ENCODE assay signal across 19 cellular contexts in the genomic region with DNA sequence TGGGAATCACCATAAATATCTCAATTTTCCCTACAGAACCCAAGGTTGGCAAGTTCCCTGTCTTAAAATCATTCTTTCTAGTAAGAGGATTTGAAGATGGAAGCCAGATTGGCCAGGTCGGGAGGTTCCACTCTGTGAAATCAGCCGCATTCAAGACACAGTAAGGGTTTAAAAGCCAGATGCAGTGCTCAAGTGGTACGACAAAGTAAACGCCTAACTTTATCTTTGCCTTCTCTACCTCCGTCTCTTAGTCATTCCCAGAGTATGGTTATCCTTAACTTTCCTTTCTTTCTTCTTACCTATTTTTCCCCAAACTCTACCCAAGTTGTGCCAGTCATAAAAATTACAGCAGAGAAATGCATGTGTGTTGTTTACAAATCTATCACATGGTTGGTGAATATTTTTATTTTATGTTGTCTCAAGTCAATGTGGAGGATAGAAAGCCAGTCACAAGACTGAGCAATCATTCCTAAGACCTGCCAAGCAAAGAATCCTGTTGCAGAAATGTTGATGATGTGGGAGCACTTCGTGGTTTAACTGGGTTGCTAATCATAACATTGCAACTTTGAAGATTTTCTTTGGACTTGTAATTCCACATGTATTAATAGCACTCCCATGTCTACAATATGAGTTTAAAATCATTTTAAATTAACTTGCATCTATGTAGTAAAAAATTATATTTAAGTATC.
DNase-seq lines count a peak whose midpoint lies in the region; TF ChIP-seq lines count a peak whose summit lies in the region.
"Had no signal": no experiment of that assay in that cellular context is flagged by ENCODE, and none has a peak within 500 bp of the region (broad histone marks: within the 10 kb centered on the region; RNA-seq: fewer than 3 reads in every experiment).

No MANE protein-coding gene starts in this region.

- H3K14ac ChIP-seq in trophoblast cell (ENCODE audit: low read length): no peak overlapping the region

- no peaks in the 10 kb centered on the region for H3K9me3 ChIP-seq in trophoblast cell (ENCODE audit: insufficient read depth, low read depth, low read length)
- H3K9me3 ChIP-seq: pancreas had no signal

- H4K91ac ChIP-seq in trophoblast cell (ENCODE audit: low read depth, low read length): no peak overlapping the region

- H3K23ac ChIP-seq in trophoblast cell (ENCODE audit: low read length): no peak overlapping the region

- WGBS in trophoblast cell (ENCODE audit: extremely low coverage, insufficient coverage, insufficient read length): no CpG with 5 or more reads among the region's 6 CpGs

- H3K27me3 ChIP-seq in trophoblast cell (ENCODE audit: insufficient read depth, low read length): no peaks in the 10 kb centered on the region
- H3K27me3 ChIP-seq: pancreas had no signal

- H3K4me2 ChIP-seq in trophoblast cell (ENCODE audit: low read length): no peak overlapping the region

- peaks cover 11% of the 10 kb centered on the region for H3K79me1 ChIP-seq in trophoblast cell (ENCODE audit: low read length)

- no peaks in the 10 kb centered on the region for H3K36me3 ChIP-seq in trophoblast cell (ENCODE audit: control insufficient read depth in 1 of 2, insufficient read depth in 2 of 2, low read length in 2 of 2)
- H3K36me3 ChIP-seq: pancreas had no signal

- no peak overlapping the region for H2BK120ac ChIP-seq in trophoblast cell (ENCODE audit: insufficient read depth, low read length, poor library complexity)

- H4K12ac ChIP-seq in trophoblast cell (ENCODE audit: low read depth, low read length): no peak overlapping the region

- H3K27ac ChIP-seq in trophoblast cell (ENCODE audit: low read depth, low read length): no peak overlapping the region
- H3K27ac ChIP-seq: pancreas had no signal

- peak overlapping the region; percentile 42 for H4K8ac ChIP-seq in trophoblast cell (ENCODE audit: low read depth, low read length)

- H2BK5ac ChIP-seq in trophoblast cell (ENCODE audit: low read depth, low read length, poor library complexity): no peak overlapping the region

- TF ChIP-seq CTCF in fibroblast of mammary gland (conservative IDR thresholded peaks at IDR 0.05; ENCODE audit: control insufficient read depth, insufficient read depth, low read depth, low read length): no peak

- peak; percentile 37 for DNase-seq in GM04503 (ENCODE audit: low read depth)
- DNase-seq in amniotic epithelial cell (ENCODE audit: low read depth): peak; percentile 97
- DNase-seq in fibroblast of mammary gland (ENCODE audit: low read depth): peak; percentile 30
- no peak for DNase-seq in trophoblast cell
- DNase-seq in activated CD4-positive, CD25-positive, alpha-beta regulatory T cell (lab: John Stamatoyannopoulos, UW): no peak
- DNase-seq in hippocampal formation (lab: John Stamatoyannopoulos, UW): no peak
- DNase-seq in NCI-H1092 (lab: John Stamatoyannopoulos, UW): no peak
- no peak for DNase-seq in SIG-M5 treated with dmso at 0.1 percent for 504 hours (lab: John Stamatoyannopoulos, UW; ENCODE audit: unreplicated experiment)
- DNase-seq: activated CD8-positive, alpha-beta memory T cell treated with anti-CD3 and anti-CD28 coated beads for 24 hours; activated naive CD4-positive, alpha-beta T cell treated with anti-CD3 and anti-CD28 coated beads for 36 hours; activated T-cell treated with anti-CD3 and anti-CD28 coated beads, Interleukin-2, amount 50 U/mL, for 4 hours; anterior cingulate cortex; endodermal cell; foreskin melanocyte; kidney; mesendoderm; NCI-H1436 treated with DMSO at 0.1 percent for 48 hours; NCI-H526 treated with DMSO at 0.1 percent for 48 hours; pancreas had no signal

- H3K4me1 ChIP-seq in trophoblast cell (ENCODE audit: control insufficient read depth in 1 of 2, insufficient read depth in 2 of 2, low read length in 2 of 2): peaks cover 2 to 5% of the 10 kb centered on the region in 2 experiments

- no peak overlapping the region for H3K18ac ChIP-seq in trophoblast cell (ENCODE audit: low read length)

- no peak overlapping the region for H3K9ac ChIP-seq in trophoblast cell (ENCODE audit: low read length)

- no peak overlapping the region for H2AK5ac ChIP-seq in trophoblast cell (ENCODE audit: low read length)

- no peaks in the 10 kb centered on the region for H3K79me2 ChIP-seq in trophoblast cell (ENCODE audit: control insufficient read depth, insufficient read depth, low read length, poor library complexity)

- no peak overlapping the region for H2BK12ac ChIP-seq in trophoblast cell (ENCODE audit: low read length)

- H3K4ac ChIP-seq in trophoblast cell (ENCODE audit: low read depth, low read length): no peak overlapping the region

- H2AFZ ChIP-seq in trophoblast cell (ENCODE audit: insufficient read depth, low read length, poor library complexity): no peak overlapping the region

- H3K4me3 ChIP-seq in fibroblast of mammary gland (ENCODE audit: control insufficient read depth, low read depth, low read length): no peak overlapping the region
- H3K4me3 ChIP-seq in trophoblast cell (ENCODE audit: low read depth, low read length): no peak overlapping the region
- H3K4me3 ChIP-seq: pancreas had no signal

Comparison
In these comparisons a context has a peak if more than half of its experiments do, and no peak if none do; other contexts are left out.
1. DNase-seq: peak in GM04503 (single experiment), amniotic epithelial cell (single experiment) and fibroblast of mammary gland (single experiment); none in trophoblast cell (0 of 2), activated CD4-positive, CD25-positive, alpha-beta regulatory T cell (0 of 4), hippocampal formation (0 of 2), NCI-H1092 (single experiment) and SIG-M5 treated with dmso at 0.1 percent for 504 hours (single experiment).